Comparison of ENCODE assay signal across 8 cellular contexts in genomic region chr1:247681288-247681897, GRCh38. TPM values are rescaled to one million over a fixed set of nuclear protein-coding genes. Genes with fewer than 3 reads are reported as not detected.
DNase-seq lines count a peak whose midpoint lies in the region; ATAC-seq and FAIRE-seq lines count a peak whose summit lies in the region.

No MANE protein-coding gene starts in this region.

- H3K56ac ChIP-seq in mesendoderm (ENCODE audit: low read length) = no peak overlapping the region

- H3K79me1 ChIP-seq in mesendoderm (ENCODE audit: low read length) = no peaks in the 10 kb centered on the region

- ATAC-seq in left cardiac atrium (no peak), GM21737 (IDR thresholded peaks at IDR 0.05; ENCODE audit: unreplicated experiment) (peak; percentile 88)

- H3K4me1 ChIP-seq in mesendoderm (ENCODE audit: control insufficient read depth, low read depth, low read length) = no peaks in the 10 kb centered on the region
- H3K4me1 ChIP-seq in effector memory CD4-positive, alpha-beta T cell (ENCODE audit: control insufficient read depth, insufficient read depth, low read length, poor library complexity, severe bottlenecking) = no peaks in the 10 kb centered on the region

- no peak overlapping the region for H4K8ac ChIP-seq in mesendoderm (ENCODE audit: low read depth, low read length)

- no peak overlapping the region for H2BK5ac ChIP-seq in mesendoderm (ENCODE audit: low read length)

- H3K9me3 ChIP-seq in effector memory CD4-positive, alpha-beta T cell (ENCODE audit: control insufficient read depth, low read length) = no peaks in the 10 kb centered on the region

- H3K36me3 ChIP-seq in mesendoderm (ENCODE audit: control insufficient read depth, insufficient read depth, low read length) = no peaks in the 10 kb centered on the region
- H3K36me3 ChIP-seq in effector memory CD4-positive, alpha-beta T cell (ENCODE audit: control insufficient read depth, insufficient read depth, low read length) = no peaks in the 10 kb centered on the region

- peak; percentile 81 for FAIRE-seq in HTR-8/SVneo (lab: Jason Lieb, UNC)

- no peak overlapping the region for H3K27ac ChIP-seq in mesendoderm (ENCODE audit: low read depth, low read length)
- H3K27ac ChIP-seq in effector memory CD4-positive, alpha-beta T cell (ENCODE audit: insufficient read depth, low read length, poor library complexity, severe bottlenecking) = no peak overlapping the region

- no peak overlapping the region for H3K4ac ChIP-seq in mesendoderm (ENCODE audit: low read depth, low read length)

- intact Hi-C loops in left cardiac atrium (cut with DNase I) (no loop called here), cardiac septum (cut with DNase I) (no loop called here)

- peak; percentile 21 for DNase-seq in left cardiac atrium
- no peak for DNase-seq in cardiac septum (ENCODE audit: low spot score)
- peak; percentile 63 for DNase-seq in HTR-8/SVneo (ENCODE audit: insufficient read length, low spot score)
- peak; percentile 61 for DNase-seq in RPMI7951 (ENCODE audit: low read depth)
- peak; percentile 1 for DNase-seq in central memory CD4-positive, alpha-beta T cell
- DNase-seq in mesendoderm = peak; percentile 87
- no peak for DNase-seq in effector memory CD4-positive, alpha-beta T cell

- no peak overlapping the region for H3K9ac ChIP-seq in mesendoderm (ENCODE audit: low read length)

- H3K79me2 ChIP-seq in mesendoderm (ENCODE audit: control insufficient read depth, insufficient read depth, low read length) = no peaks in the 10 kb centered on the region

- no peak overlapping the region for H2BK15ac ChIP-seq in mesendoderm (replicated peaks; ENCODE audit: low read depth)

- H3K27me3 ChIP-seq in mesendoderm (ENCODE audit: insufficient read depth, low read length, poor library complexity) = no peaks in the 10 kb centered on the region
- H3K27me3 ChIP-seq in effector memory CD4-positive, alpha-beta T cell (replicated peaks; ENCODE audit: control insufficient read depth, insufficient read depth, low read length, poor library complexity, severe bottlenecking) = no peaks in the 10 kb centered on the region

- H3K18ac ChIP-seq in mesendoderm (ENCODE audit: low read length) = no peak overlapping the region

- no peak overlapping the region for H4K5ac ChIP-seq in mesendoderm (ENCODE audit: low read length)

- no peak overlapping the region for H3K4me2 ChIP-seq in mesendoderm (ENCODE audit: low read length)

- H3K4me3 ChIP-seq in mesendoderm (ENCODE audit: low read length) = no peak overlapping the region
- no peak overlapping the region for H3K4me3 ChIP-seq in effector memory CD4-positive, alpha-beta T cell (ENCODE audit: insufficient read depth, low read depth, low read length, poor library complexity, severe bottlenecking)

- no peak overlapping the region for H3K23ac ChIP-seq in mesendoderm (ENCODE audit: low read length)

- H2BK120ac ChIP-seq in mesendoderm (ENCODE audit: low read depth, low read length) = no peak overlapping the region

- WGBS in mesendoderm (ENCODE audit: extremely low coverage, insufficient coverage, low lambda C conversion rate) = no CpG with 5 or more reads among the region's 7 CpGs

- H2AK5ac ChIP-seq in mesendoderm (ENCODE audit: low read length) = no peak overlapping the region

RNA-seq across cellular contexts. Expression of gene OR13G1, which starts 1.9 kb away (rescaled TPM):
- not detected for total RNA-seq in left cardiac atrium
- total RNA-seq in cardiac septum = not detected
- total RNA-seq in RPMI7951 (2014; rRNA removed; shearing (Covaris generic)) = not detected in 2 replicates
- not detected for polyA plus RNA-seq in mesendoderm (2013, experiment 1 of 2)
- not detected for polyA plus RNA-seq in mesendoderm (2013, experiment 2 of 2)

RNA-seq across cellular contexts. Expression of gene OR6F1, which starts 35.1 kb away (rescaled TPM):
- not detected for total RNA-seq in left cardiac atrium
- total RNA-seq in cardiac septum = not detected
- total RNA-seq in RPMI7951 (2014; rRNA removed; shearing (Covaris generic)) = not detected in 2 replicates
- not detected for polyA plus RNA-seq in mesendoderm (2013, experiment 1 of 2)
- polyA plus RNA-seq in mesendoderm (2013, experiment 2 of 2) = not detected

RNA-seq across cellular contexts. Expression of gene OR14K1, which starts 57.0 kb away (rescaled TPM):
- total RNA-seq in left cardiac atrium (not detected), cardiac septum (not detected)
- total RNA-seq in RPMI7951 (2014; rRNA removed; shearing (Covaris generic)) = not detected in 2 replicates
- polyA plus RNA-seq in mesendoderm (2013, experiment 1 of 2) = not detected
- not detected for polyA plus RNA-seq in mesendoderm (2013, experiment 2 of 2)

Comparison
In these comparisons a context has a peak if more than half of its experiments do, and no peak if none do; other contexts are left out.
1. DNase-seq: peak in left cardiac atrium (single experiment), HTR-8/SVneo (single experiment), RPMI7951 (single experiment), central memory CD4-positive, alpha-beta T cell (single experiment) and mesendoderm (single experiment); none in cardiac septum (single experiment) and effector memory CD4-positive, alpha-beta T cell (0 of 3).